Comparison of ENCODE assay signal across 20 cellular contexts in genomic region chr12:58388261-58388660, GRCh38.
DNase-seq lines count a peak whose midpoint lies in the region; ATAC-seq, FAIRE-seq and TF ChIP-seq lines count a peak whose summit lies in the region.
"Had no signal": no experiment of that assay in that cellular context is flagged by ENCODE, and none has a peak within 500 bp of the region (broad histone marks: within the 10 kb centered on the region; RNA-seq: fewer than 3 reads in every experiment).

No MANE protein-coding gene starts in this region.

- H3K4me3 ChIP-seq in GM23248 (no peak overlapping the region), bronchial epithelial cell (ENCODE audit: low read depth, low read length) (no peak overlapping the region), osteoblast (ENCODE audit: insufficient read depth, low read length) (no peak overlapping the region)
- H3K4me3 ChIP-seq: BLaER1, HAP-1 had no signal

- H3K79me2 ChIP-seq in GM23248 (ENCODE audit: insufficient read depth) (no peaks in the 10 kb centered on the region), osteoblast (ENCODE audit: insufficient read depth, low read length) (no peaks in the 10 kb centered on the region)

- no peak overlapping the region for H3K9ac ChIP-seq in GM23248
- H3K9ac ChIP-seq: BLaER1 had no signal

- no peak for ATAC-seq in GM21423 (IDR thresholded peaks at IDR 0.05; ENCODE audit: unreplicated experiment)
- ATAC-seq: CD8-positive, alpha-beta T cell; Panc1 had no signal

- peak overlapping the region; percentile 4 for H3K4me2 ChIP-seq in GM23248 (ENCODE audit: unreplicated experiment)
- H3K4me2 ChIP-seq in osteoblast (ENCODE audit: insufficient read depth, low read length): no peak overlapping the region
- H3K4me2 ChIP-seq: BLaER1 had no signal

- in situ Hi-C loops in GM23248 (cut with MboI): no loop called here

- H3K27me3 ChIP-seq in GM23248 (replicated peaks; ENCODE audit: insufficient read depth) (no peaks in the 10 kb centered on the region), bronchial epithelial cell (ENCODE audit: control insufficient read depth, insufficient read depth, low read length) (no peaks in the 10 kb centered on the region), osteoblast (ENCODE audit: insufficient read depth, low read length) (no peaks in the 10 kb centered on the region)
- H3K27me3 ChIP-seq: BLaER1 had no signal

- H3F3A ChIP-seq in GM23248 (ENCODE audit: insufficient read depth): peaks cover 18% of the 10 kb centered on the region

- FAIRE-seq in bronchial epithelial cell (lab: Jason Lieb, UNC): peak; percentile 52
- FAIRE-seq: GM12892 had no signal

- no peaks in the 10 kb centered on the region for H3K9me3 ChIP-seq in GM23248 (ENCODE audit: low read depth)
- no peaks in the 10 kb centered on the region for H3K9me3 ChIP-seq in osteoblast (ENCODE audit: low read depth, low read length)
- H3K9me3 ChIP-seq: BLaER1, HAP-1 had no signal

- no peak for TF ChIP-seq CTCF in bronchial epithelial cell (IDR thresholded peaks at IDR 0.05; ENCODE audit: insufficient read depth, low read length, severe bottlenecking)
- TF ChIP-seq CTCF in osteoblast (IDR thresholded peaks at IDR 0.05; ENCODE audit: extremely low read depth, low read depth, low read length): no peak

- no peaks in the 10 kb centered on the region for H3K9me2 ChIP-seq in GM23248 (ENCODE audit: insufficient read depth)

- H3K36me3 ChIP-seq in GM23248 (ENCODE audit: low read depth) (no peaks in the 10 kb centered on the region), bronchial epithelial cell (ENCODE audit: control insufficient read depth, insufficient read depth, low read length) (no peaks in the 10 kb centered on the region), osteoblast (ENCODE audit: insufficient read depth, low read length) (no peaks in the 10 kb centered on the region)
- H3K36me3 ChIP-seq: BLaER1, HAP-1 had no signal

- no peak overlapping the region for H3K27ac ChIP-seq in GM23248
- H3K27ac ChIP-seq in osteoblast (ENCODE audit: low read depth, low read length): peak overlapping the region; percentile 60
- H3K27ac ChIP-seq: BLaER1, HL-60 had no signal

- 54 to 68% methylated on average over 2 of the region's 2 CpGs for WGBS in GM23248 (ENCODE audit: low coverage in 1 of 2, low lambda C conversion rate in 2 of 2, missing lambda C conversion rate in 2 of 2), 2 experiments

- DNase-seq in GM23248 (peak; percentile 27), OCI-M1 (lab: John Stamatoyannopoulos, UW) (peak; percentile 23), bronchial epithelial cell (ENCODE audit: low read depth) (no peak), osteoblast (ENCODE audit: insufficient read length, low spot score, missing footprints) (peak; percentile 21), AG20443 (ENCODE audit: low spot score) (no peak), A172 (ENCODE audit: low spot score) (no peak)
- no peak for DNase-seq in stimulated activated CD4-positive, alpha-beta T cell treated with anti-CD3 and anti-CD28 coated beads, Interleukin-2, amount 100 ng/mL, for 24 hours
- DNase-seq: CD8-positive, alpha-beta T cell; MV-4-11; NCI-H1417; NCI-H187 treated with DMSO at 0.1 percent for 48 hours; NCI-H446 treated with DMSO at 0.1 percent for 48 hours; NCI-H748 treated with DMSO at 0.1 percent for 48 hours; Right ventricle myocardium superior had no signal

- peaks cover 24% of the 10 kb centered on the region for H3K4me1 ChIP-seq in GM23248 (ENCODE audit: insufficient read depth)
- H3K4me1 ChIP-seq in osteoblast (ENCODE audit: insufficient read depth, low read length): peaks cover 15% of the 10 kb centered on the region

- no peaks in the 10 kb centered on the region for H4K20me1 ChIP-seq in GM23248 (ENCODE audit: insufficient read depth)
- no peaks in the 10 kb centered on the region for H4K20me1 ChIP-seq in osteoblast (ENCODE audit: insufficient read depth, low read length)
- H4K20me1 ChIP-seq: BLaER1 had no signal

- peak overlapping the region; percentile 41; the same call in 1 of the 2 replicates for H2AFZ ChIP-seq in GM23248
- H2AFZ ChIP-seq in osteoblast (ENCODE audit: low read length): peak overlapping the region; percentile 42

Comparison
In these comparisons a context has a peak if more than half of its experiments do, and no peak if none do; other contexts are left out.
1. DNase-seq: peak in GM23248 (single experiment), OCI-M1 (single experiment) and osteoblast (single experiment); none in bronchial epithelial cell (single experiment), AG20443 (single experiment), stimulated activated CD4-positive, alpha-beta T cell treated with anti-CD3 and anti-CD28 coated beads, Interleukin-2, amount 100 ng/mL, for 24 hours (0 of 2) and A172 (single experiment).